In the genomic region with DNA sequence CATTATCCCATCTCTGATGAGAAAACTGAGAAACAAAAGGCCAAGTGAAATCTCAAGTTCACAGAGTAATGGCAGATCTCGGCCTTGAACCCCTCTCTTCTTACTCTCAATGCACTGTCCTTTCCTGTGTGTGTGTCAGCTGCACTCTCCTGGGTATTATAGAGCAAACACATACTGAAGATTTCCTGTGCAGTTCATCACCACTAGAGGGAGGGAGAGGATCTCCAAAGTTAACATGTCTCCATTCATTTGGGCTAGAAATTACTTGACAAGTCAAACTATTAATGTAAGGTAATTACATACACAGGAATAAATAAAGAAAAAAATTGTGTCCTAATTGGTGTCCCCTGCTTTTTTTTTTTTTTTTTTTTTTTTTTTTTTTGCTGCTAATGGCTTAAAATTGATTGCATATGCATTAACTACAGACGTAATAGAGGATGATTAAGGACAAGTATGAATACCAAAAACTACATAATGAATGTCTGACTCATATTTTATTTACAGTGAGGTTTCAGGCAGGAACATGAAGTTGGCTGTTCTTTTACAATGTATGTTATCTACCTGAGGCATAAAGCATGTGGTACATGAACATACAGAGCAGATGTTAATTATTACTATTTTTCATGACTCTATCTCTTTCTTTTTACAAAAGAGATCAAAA, we compare ENCODE assay signal across 8 cellular contexts.
A peak's percentile ranks its signal among the peaks of the same experiment; 100 is the strongest.
DNase-seq lines count a peak whose midpoint lies in the region; TF ChIP-seq lines count a peak whose summit lies in the region.

No MANE protein-coding gene starts in this region.

- H3K4me3 ChIP-seq in HEK293 (ENCODE audit: low read depth, low read length) (no peak overlapping the region), endodermal cell (ENCODE audit: low read length) (no peak overlapping the region)

- H3K9ac ChIP-seq in endodermal cell (ENCODE audit: extremely low read depth, low read length, poor library complexity, severe bottlenecking): no peak overlapping the region

- H3K27me3 ChIP-seq in endodermal cell (ENCODE audit: control insufficient read depth, insufficient read depth, low read length, poor library complexity, severe bottlenecking): no peaks in the 10 kb centered on the region

- H3K9me3 Mint-ChIP-seq in endodermal cell: no peaks in the 10 kb centered on the region

- CTCF ChIA-PET in HEK293 (lab: Yijun Ruan, JAX) (interaction anchor here (0.6 to 2.0 kb wide), 20 partner anchors 8 to 1458 kb away, joined by 3 to 11 read pairs (median 3); no protein-coding TSS in a partner anchor), RWPE1 (lab: Yijun Ruan, JAX) (interaction anchor here (0.5 to 1.7 kb wide), 10 partner anchors 12 to 1521 kb away, joined by 3 to 10 read pairs (median 3); partner anchors contain the start of genes IRS1 and RHBDD1)

- H3K4me1 Mint-ChIP-seq in endodermal cell: no peaks in the 10 kb centered on the region

- no peak overlapping the region for H3K27ac ChIP-seq in HEK293 (ENCODE audit: extremely low read depth, low read depth, low read length)
- H3K27ac ChIP-seq in RWPE1: no peak overlapping the region
- H3K27ac ChIP-seq in endodermal cell (ENCODE audit: low read depth, low read length): no peak overlapping the region

- H3K27ac Mint-ChIP-seq in endodermal cell: no peak overlapping the region

- H3K9me3 ChIP-seq in HEK293 (ENCODE audit: control insufficient read depth, insufficient read depth, low read depth, low read length) (no peaks in the 10 kb centered on the region), endodermal cell (ENCODE audit: control insufficient read depth, low read length) (no peaks in the 10 kb centered on the region)

- 84% methylated on average over 2 of the region's 2 CpGs; no CpG with 5 or more reads in 1 of the 2 experiments for WGBS in endodermal cell (ENCODE audit: insufficient coverage in 1 of 2, insufficient read length in 1 of 2), 2 experiments

- H3K4me1 ChIP-seq in HEK293 (ENCODE audit: control insufficient read depth, insufficient read depth, low read length) (no peaks in the 10 kb centered on the region), endodermal cell (ENCODE audit: control insufficient read depth, insufficient read depth, low read length) (no peaks in the 10 kb centered on the region)

- H3K36me3 ChIP-seq in HEK293 (ENCODE audit: control insufficient read depth in 2 of 2, insufficient read depth in 1 of 2, low read length in 2 of 2) (no peaks in the 10 kb centered on the region), endodermal cell (ENCODE audit: control insufficient read depth, insufficient read depth, low read length) (no peaks in the 10 kb centered on the region)

- TF ChIP-seq CTCF in GM12873 (IDR thresholded peaks at IDR 0.05; ENCODE audit: insufficient read depth, low read depth, low read length, missing control alignments) (peak; percentile 77), HEK293 (tag by site-specific recombination; IDR thresholded peaks at IDR 0.05) (no peak), LNCAP (IDR thresholded peaks at IDR 0.05) (peak; percentile 69), RWPE1 (conservative IDR thresholded peaks at IDR 0.05; ENCODE audit: low read depth) (peak; percentile 79), endodermal cell (conservative IDR thresholded peaks at IDR 0.05) (peak; percentile 85)

- H3K4me3 Mint-ChIP-seq in endodermal cell: no peak overlapping the region

- no peaks in the 10 kb centered on the region for H3K27me3 Mint-ChIP-seq in endodermal cell (ENCODE audit: insufficient read depth)

- DNase-seq in AG20443 (ENCODE audit: low spot score): peak; percentile 65
- peak; percentile 54 for DNase-seq in RWPE1 (ENCODE audit: low spot score)
- DNase-seq in endodermal cell: no peak
- peak; percentile 76 for DNase-seq in myocyte (ENCODE audit: low read depth)
- no peak for DNase-seq in mesenteric fat pad (ENCODE audit: low spot score)

- POLR2A ChIA-PET in HEK293 (lab: Yijun Ruan, JAX) (no interaction called here), RWPE1 (lab: Yijun Ruan, JAX; ENCODE audit: low non-redundant PET) (no interaction called here)

- H3K36me3 Mint-ChIP-seq in endodermal cell (ENCODE audit: low read depth): no peaks in the 10 kb centered on the region

TF ChIP-seq in HEK293, 187 proteins besides CTCF, POLR2A, EP300 and RAD21:
- TF ChIP-seq ZNF654 (tag by site-specific recombination; IDR thresholded peaks at IDR 0.05; ENCODE audit: low read depth) (peak; percentile 54), OSR2 (tag by site-specific recombination; IDR thresholded peaks at IDR 0.05) (no peak), ZNF548 (tag by site-specific recombination; IDR thresholded peaks at IDR 0.05) (no peak)
TF ChIP-seq in HEK293: peak in this region for 1.

Comparison
In these comparisons a context has a peak if more than half of its experiments do, and no peak if none do; other contexts are left out.
1. DNase-seq: peak in AG20443 (single experiment), RWPE1 (single experiment) and myocyte (single experiment); none in endodermal cell (single experiment) and mesenteric fat pad (single experiment).